Comparison of ENCODE assay signal across 1 cellular context in the genomic region with DNA sequence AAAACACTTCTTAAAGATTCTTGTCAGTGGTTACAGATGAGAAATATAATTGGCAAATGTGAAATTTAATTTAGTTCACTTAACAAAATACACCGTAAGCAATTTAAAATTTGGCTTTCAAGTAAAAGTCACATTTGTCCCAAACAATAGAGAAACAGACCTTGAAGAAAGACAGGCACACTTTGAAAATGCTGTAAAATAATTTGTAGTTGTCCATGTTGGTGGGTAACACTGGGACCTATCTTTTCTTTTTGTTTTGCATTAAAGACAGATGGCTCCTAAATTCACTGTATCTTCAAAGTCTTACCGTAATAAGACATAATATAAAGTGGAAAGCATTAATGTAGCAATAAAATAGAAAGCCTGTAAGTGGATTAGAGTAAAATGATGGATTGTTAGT.
TF ChIP-seq lines count a peak whose summit lies in the region.

No MANE protein-coding gene starts in this region.

TF ChIP-seq in endothelial cell of umbilical vein, 7 proteins besides CTCF, POLR2A, EP300 and RAD21:
- TF ChIP-seq MYC (IDR thresholded peaks at IDR 0.05; ENCODE audit: low read depth, low read length) = no peak
- no peak for TF ChIP-seq FOS (IDR thresholded peaks at IDR 0.05; ENCODE audit: borderline replicate concordance, insufficient read depth, low read length)
- TF ChIP-seq GATA2 (IDR thresholded peaks at IDR 0.05; ENCODE audit: insufficient read depth, insufficient read length, low read depth, low read length) = no peak
- no peak for TF ChIP-seq EZH2 (IDR thresholded peaks at IDR 0.05; ENCODE audit: borderline replicate concordance, low read depth, low read length, severe bottlenecking)
- TF ChIP-seq POLR2AphosphoS5 (IDR thresholded peaks at IDR 0.05; ENCODE audit: insufficient read depth, low read depth, low read length) = no peak
- TF ChIP-seq JUN (IDR thresholded peaks at IDR 0.05; ENCODE audit: borderline replicate concordance, insufficient read depth, insufficient read length, low read depth) = no peak
- TF ChIP-seq, protein P1, sequence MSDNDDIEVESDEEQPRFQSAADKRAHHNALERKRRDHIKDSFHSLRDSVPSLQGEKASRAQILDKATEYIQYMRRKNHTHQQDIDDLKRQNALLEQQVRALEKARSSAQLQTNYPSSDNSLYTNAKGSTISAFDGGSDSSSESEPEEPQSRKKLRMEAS (IDR thresholded peaks at IDR 0.05; ENCODE audit: insufficient read depth, insufficient read length) = no peak
TF ChIP-seq in endothelial cell of umbilical vein: peak in this region for 0.
